27 cellular contexts compared by ENCODE assay signal in the genomic region with DNA sequence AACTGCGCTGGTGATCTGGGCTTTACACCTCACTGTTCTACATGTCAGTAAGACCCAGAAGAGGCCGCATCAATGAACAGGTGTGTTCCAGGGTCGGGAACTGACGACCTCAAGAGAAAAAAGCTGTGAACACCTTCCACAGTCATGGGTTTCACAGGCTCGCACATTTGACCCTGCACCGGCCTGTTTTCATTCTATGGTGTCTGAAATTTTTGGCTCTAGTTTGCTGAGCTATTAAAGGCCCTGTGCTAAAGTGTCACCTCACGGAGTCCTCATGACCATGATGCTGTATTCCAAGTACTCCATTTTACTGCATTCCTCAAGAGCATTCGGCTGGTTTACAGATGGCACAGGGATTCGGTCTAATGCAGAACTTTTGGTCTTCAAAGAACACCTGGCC.
"Had no signal": no experiment of that assay in that cellular context is flagged by ENCODE, and none has a peak within 500 bp of the region (broad histone marks: within the 10 kb centered on the region; RNA-seq: fewer than 3 reads in every experiment).

No MANE protein-coding gene starts in this region.

- H3K27me3 Mint-ChIP-seq: activated naive CD8-positive, alpha-beta T cell treated with anti-CD3 and anti-CD28 coated beads, Interleukin-2, amount 10 ng/mL, durations not matched to agents 7 days and 5 days; brain; stimulated activated naive B cell treated with anti-CD40 and anti-IgM and Interleukin-4, amounts not matched to agents 10 μg/mL and 1 μg/mL and 100 μg/mL, for 72 hours had no signal

- DNase-seq: activated CD4-positive, alpha-beta T cell treated with anti-CD3 and anti-CD28 coated beads for 48 hours; activated CD4-positive, alpha-beta T cell treated with anti-CD3 and anti-CD28 coated beads, Interleukin-2, amount 50 U/mL, for 48 hours; activated CD8-positive, alpha-beta memory T cell treated with anti-CD3 and anti-CD28 coated beads for 24 hours; activated effector memory CD4-positive, alpha-beta T cell treated with Interleukin-2 at 50 U/mL for 16 hours; activated naive CD4-positive, alpha-beta T cell treated with Interleukin-2 at 50 U/mL for 16 hours; activated naive CD8-positive, alpha-beta T cell treated with anti-CD3 and anti-CD28 coated beads, Interleukin-2, amount 10 ng/mL, durations not matched to agents 7 days and 5 days; endodermal cell; foreskin melanocyte; glutamatergic neuron; hippocampal formation; kidney; mesendoderm; nephron progenitor cell; stimulated activated CD4-positive, alpha-beta T cell treated with anti-CD3 and anti-CD28 coated beads, Interleukin-15, amount 100 ng/mL, for 24 hours; stimulated activated CD4-positive, alpha-beta T cell treated with anti-CD3 and anti-CD28 coated beads, Interleukin-2, amount 100 ng/mL, for 24 hours; stimulated activated naive B cell treated with anti-CD40 and anti-IgM and Interleukin-4, amounts not matched to agents 10 μg/mL and 1 μg/mL and 100 μg/mL, for 72 hours; stomach; tibial artery; upper lobe of right lung had no signal

- H3K27me3 ChIP-seq: ascending aorta, cardiac muscle cell, neutrophil, stomach, tibial artery, upper lobe of right lung had no signal

- H3K36me3 ChIP-seq: ascending aorta, cardiac muscle cell, neutrophil, upper lobe of right lung had no signal

- H3K4me3 ChIP-seq: ascending aorta, cardiac muscle cell, lung, stomach, tibial artery, upper lobe of right lung had no signal

- ATAC-seq: activated CD4-positive, CD25-positive, alpha-beta regulatory T cell treated with anti-CD3 and anti-CD28 coated beads, Interleukin-2, amount 50 U/mL, for 24 hours; esophagus mucosa; left lobe of liver; stimulated activated naive B cell treated with anti-CD40 and anti-IgM and Interleukin-4, amounts not matched to agents 10 μg/mL and 1 μg/mL and 100 μg/mL, for 72 hours; upper lobe of right lung had no signal

- H3K27ac ChIP-seq: ascending aorta, cardiac muscle cell, neutrophil, stomach, tibial artery, upper lobe of right lung had no signal

- H3K4me1 ChIP-seq: ascending aorta had no signal

- H3K27ac Mint-ChIP-seq: activated naive CD8-positive, alpha-beta T cell treated with anti-CD3 and anti-CD28 coated beads, Interleukin-2, amount 10 ng/mL, durations not matched to agents 7 days and 5 days; endodermal cell; stimulated activated naive B cell treated with anti-CD40 and anti-IgM and Interleukin-4, amounts not matched to agents 10 μg/mL and 1 μg/mL and 100 μg/mL, for 72 hours had no signal

- H3K9me3 ChIP-seq: ascending aorta, neutrophil, stomach, tibial artery, upper lobe of right lung had no signal

- H3K9me3 Mint-ChIP-seq: activated naive CD8-positive, alpha-beta T cell treated with anti-CD3 and anti-CD28 coated beads, Interleukin-2, amount 10 ng/mL, durations not matched to agents 7 days and 5 days; brain; endodermal cell; nephron progenitor cell; stimulated activated naive B cell treated with anti-CD40 and anti-IgM and Interleukin-4, amounts not matched to agents 10 μg/mL and 1 μg/mL and 100 μg/mL, for 72 hours had no signal

- H3K4me3 Mint-ChIP-seq: activated naive CD8-positive, alpha-beta T cell treated with anti-CD3 and anti-CD28 coated beads, Interleukin-2, amount 10 ng/mL, durations not matched to agents 7 days and 5 days; brain; endodermal cell; nephron progenitor cell; stimulated activated naive B cell treated with anti-CD40 and anti-IgM and Interleukin-4, amounts not matched to agents 10 μg/mL and 1 μg/mL and 100 μg/mL, for 72 hours had no signal
